24 cellular contexts compared by ENCODE assay signal in the genomic region with DNA sequence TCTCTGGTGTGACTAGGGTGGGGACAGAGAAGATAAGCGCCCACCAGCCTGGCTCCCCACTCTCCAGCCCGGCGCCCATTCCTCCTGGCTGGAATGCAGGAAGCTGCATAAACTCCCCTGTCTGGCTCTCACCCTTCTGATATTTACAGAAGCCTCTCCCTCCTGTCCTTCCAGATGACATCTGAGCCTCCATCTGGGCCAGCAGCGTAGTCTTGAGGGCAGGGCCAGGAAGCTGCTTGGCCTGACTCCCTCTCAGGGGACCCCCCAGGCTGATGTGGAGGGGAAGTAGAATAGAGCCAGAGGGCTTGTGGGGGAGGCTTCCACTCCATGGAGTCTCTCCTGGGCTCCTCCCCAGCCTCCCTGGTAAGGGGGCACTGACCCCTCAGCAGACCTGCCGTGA. TPM values are rescaled to one million over a fixed set of nuclear protein-coding genes. Genes with fewer than 3 reads are reported as not detected.
DNase-seq lines count a peak whose midpoint lies in the region; ATAC-seq, FAIRE-seq and TF ChIP-seq lines count a peak whose summit lies in the region.
"Had no signal": no experiment of that assay in that cellular context is flagged by ENCODE, and none has a peak within 500 bp of the region (broad histone marks: within the 10 kb centered on the region; RNA-seq: fewer than 3 reads in every experiment).

No MANE protein-coding gene starts in this region.

- intact Hi-C loops in kidney (cut with DNase I), result no loop called here

- DNase-seq in NCI-H69 (lab: John Stamatoyannopoulos, UW) (peak; percentile 52), kidney (peak; percentile 39), osteoblast (ENCODE audit: insufficient read length, low spot score, missing footprints) (peak; percentile 52), RCC 7860 (ENCODE audit: low spot score) (no peak), small intestine (no peak)
- DNase-seq: Caco-2; CD4-positive, alpha-beta memory T cell; DMS153; GOT3; HCEC 1CT; MG63; NCI-H1092; NCI-H1436 treated with DMSO at 0.1 percent for 48 hours; NCI-H1930 had no signal

- TF ChIP-seq CTCF in HEK293 (tag by site-specific recombination; IDR thresholded peaks at IDR 0.05) (no peak), kidney (IDR thresholded peaks at IDR 0.05; ENCODE audit: borderline replicate concordance, extremely low read depth, insufficient read depth) (no peak), osteoblast (IDR thresholded peaks at IDR 0.05; ENCODE audit: extremely low read depth, low read depth, low read length) (no peak)

- H3K79me2 ChIP-seq in osteoblast (ENCODE audit: insufficient read depth, low read length), result no peaks in the 10 kb centered on the region

- H3K9me3 ChIP-seq in HEK293 (ENCODE audit: control insufficient read depth, insufficient read depth, low read depth, low read length), result no peaks in the 10 kb centered on the region
- H3K9me3 ChIP-seq in kidney (ENCODE audit: control insufficient read depth in 1 of 2, low read length in 2 of 2), result no peaks in the 10 kb centered on the region
- no peaks in the 10 kb centered on the region for H3K9me3 ChIP-seq in osteoblast (ENCODE audit: low read depth, low read length)
- H3K9me3 ChIP-seq in small intestine (ENCODE audit: control insufficient read depth, low read depth), result no peaks in the 10 kb centered on the region
- H3K9me3 ChIP-seq: Caco-2, MG63 had no signal

- no peak overlapping the region for H2AFZ ChIP-seq in osteoblast (ENCODE audit: low read length)

- no peak for FAIRE-seq in kidney (lab: Jason Lieb, UNC)
- FAIRE-seq in RCC 7860 (lab: Jason Lieb, UNC), result no peak
- no peak for FAIRE-seq in small intestine (lab: Jason Lieb, UNC)
- FAIRE-seq: G401.6, GM12892, HepG2, K562 had no signal

- WGBS in small intestine, 3 donors, result 57 to 69% (median 63%) methylated on average over 5 of the region's 5 CpGs

- H3K4me3 ChIP-seq in HEK293 (ENCODE audit: low read depth, low read length) (no peak overlapping the region), kidney (ENCODE audit: low read length in 2 of 2) (no peak overlapping the region), osteoblast (ENCODE audit: insufficient read depth, low read length) (no peak overlapping the region), small intestine (ENCODE audit: low read depth in 1 of 2, low read length in 2 of 2) (no peak overlapping the region)
- H3K4me3 ChIP-seq: K562, MG63 had no signal

- no peaks in the 10 kb centered on the region for H4K20me1 ChIP-seq in osteoblast (ENCODE audit: insufficient read depth, low read length)

- CTCF ChIA-PET in HEK293 (lab: Yijun Ruan, JAX), result interaction anchor here (1.0 to 1.6 kb wide), 2 partner anchors 17 to 34 kb away, joined by 3 to 6 read pairs; no protein-coding TSS in a partner anchor

- no peak overlapping the region for H3K9ac ChIP-seq in kidney (ENCODE audit: low read length in 2 of 2)

- H3K27me3 ChIP-seq in osteoblast (ENCODE audit: insufficient read depth, low read length), result peaks cover 5% of the 10 kb centered on the region
- no peaks in the 10 kb centered on the region for H3K27me3 ChIP-seq in small intestine (ENCODE audit: control insufficient read depth in 2 of 2, insufficient read depth in 2 of 2, low read length in 2 of 2)
- H3K27me3 ChIP-seq: MG63 had no signal

- POLR2A ChIA-PET in HEK293 (lab: Yijun Ruan, JAX), result no interaction called here

- H3K4me1 ChIP-seq in HEK293 (ENCODE audit: control insufficient read depth, insufficient read depth, low read length), result no peaks in the 10 kb centered on the region; the same call in 1 of the 2 replicates
- H3K4me1 ChIP-seq in kidney (ENCODE audit: control insufficient read depth in 1 of 2, insufficient read depth in 1 of 2, low read depth in 1 of 2, low read length in 2 of 2), result no peaks in the 10 kb centered on the region
- H3K4me1 ChIP-seq in osteoblast (ENCODE audit: insufficient read depth, low read length), result no peaks in the 10 kb centered on the region
- H3K4me1 ChIP-seq in small intestine (ENCODE audit: control insufficient read depth in 2 of 2, insufficient read depth in 1 of 2, low read depth in 1 of 2, low read length in 1 of 2), result no peaks in the 10 kb centered on the region
- H3K4me1 ChIP-seq: Caco-2 had no signal

- no peak for ATAC-seq in HG02885 (IDR thresholded peaks at IDR 0.05; ENCODE audit: poor library complexity, unreplicated experiment)
- ATAC-seq: HepG2, K562, SK-N-SH treated with all-trans-retinoic acid at 6 μM for 48 hours had no signal

- no peaks in the 10 kb centered on the region for H3K36me3 ChIP-seq in HEK293 (ENCODE audit: control insufficient read depth in 2 of 2, insufficient read depth in 1 of 2, low read length in 2 of 2)
- no peaks in the 10 kb centered on the region for H3K36me3 ChIP-seq in kidney (ENCODE audit: control insufficient read depth in 1 of 2, insufficient read depth in 2 of 2, low read length in 2 of 2)
- H3K36me3 ChIP-seq in osteoblast (ENCODE audit: insufficient read depth, low read length), result no peaks in the 10 kb centered on the region
- no peaks in the 10 kb centered on the region for H3K36me3 ChIP-seq in small intestine (ENCODE audit: control insufficient read depth in 2 of 2, insufficient read depth in 2 of 2, low read length in 2 of 2)
- H3K36me3 ChIP-seq: MG63 had no signal

- H3K4me2 ChIP-seq in osteoblast (ENCODE audit: insufficient read depth, low read length), result no peak overlapping the region

- no peak overlapping the region for H3K27ac ChIP-seq in HEK293 (ENCODE audit: extremely low read depth, low read depth, low read length)
- no peak overlapping the region for H3K27ac ChIP-seq in kidney (ENCODE audit: low read depth in 2 of 2, low read length in 2 of 2)
- no peak overlapping the region for H3K27ac ChIP-seq in osteoblast (ENCODE audit: low read depth, low read length)
- no peak overlapping the region for H3K27ac ChIP-seq in small intestine (ENCODE audit: low read depth in 1 of 2, low read length in 1 of 2)
- H3K27ac ChIP-seq: HL-60 had no signal

TF ChIP-seq in HEK293, 187 proteins besides CTCF, POLR2A, EP300 and RAD21:
- peak; percentile 90 for TF ChIP-seq ZIC2 (tag by site-specific recombination; IDR thresholded peaks at IDR 0.05)
- TF ChIP-seq ZNF335 (tag by site-specific recombination; conservative IDR thresholded peaks at IDR 0.05), result no peak
- peak; percentile 76 for TF ChIP-seq GLIS1 (tag by site-specific recombination; IDR thresholded peaks at IDR 0.05)
- no peak for TF ChIP-seq ZNF248 (tag by site-specific recombination; IDR thresholded peaks at IDR 0.05)

RNA-seq across cellular contexts. Expression of gene LINGO1, which starts 49.9 kb away (rescaled TPM):
- total RNA-seq in kidney (3.9 TPM), osteoblast (under 0.01 and 1.1 TPM in 2 replicates)
- polyA plus RNA-seq in kidney (ENCODE audit: insufficient read depth, low read depth, low replicate concordance) (6.8 TPM), small intestine (1 to 10 TPM in 1 of 3 donors, not detected in 2; 4.5 TPM)
- total RNA-seq: CD4-positive, alpha-beta memory T cell; HepG2; LHCN-M2 had no signal
- polyA plus RNA-seq: BJ; CD4-positive, alpha-beta memory T cell had no signal

Comparison
In these comparisons a context has a peak if more than half of its experiments do, and no peak if none do; other contexts are left out.
1. DNase-seq: peak in NCI-H69 (single experiment), kidney (single experiment) and osteoblast (single experiment); none in RCC 7860 (single experiment) and small intestine (single experiment).